18 cellular contexts compared by ENCODE assay signal in genomic region chr14:32697704-32698103, GRCh38.
A peak's percentile ranks its signal among the peaks of the same experiment; 100 is the strongest.
DNase-seq lines count a peak whose midpoint lies in the region; ATAC-seq and FAIRE-seq lines count a peak whose summit lies in the region.
"Had no signal": no experiment of that assay in that cellular context is flagged by ENCODE, and none has a peak within 500 bp of the region (broad histone marks: within the 10 kb centered on the region; RNA-seq: fewer than 3 reads in every experiment).

No MANE protein-coding gene starts in this region.

- DNase-seq in COLO829 (ENCODE audit: low spot score) (peak; percentile 43), RCC 7860 (ENCODE audit: low spot score) (peak; percentile 25), dermis microvascular lymphatic vessel endothelial cell (ENCODE audit: low read depth in 2 of 2) (peak; percentile 29 to 62), putamen (ENCODE audit: low spot score) (peak; percentile 67), pons (ENCODE audit: low spot score) (no peak), mucosa of gallbladder (ENCODE audit: low spot score) (no peak)
- DNase-seq: activated CD4-positive, alpha-beta T cell treated with anti-CD3 and anti-CD28 coated beads, Interleukin-2, amount 10 ng/mL, durations not matched to agents 24 days and 14 days; activated naive CD8-positive, alpha-beta T cell treated with anti-CD3 and anti-CD28 coated beads for 36 hours; activated T-cell treated with anti-CD3 and anti-CD28 coated beads, Interleukin-2, amount 50 U/mL, for 24 hours; DMS79 treated with DMSO at 0.1 percent for 48 hours; esophagus squamous epithelium; mesendoderm; MG63; NCI-H82 had no signal

- ATAC-seq in HG02884 (IDR thresholded peaks at IDR 0.05; ENCODE audit: unreplicated experiment) (no peak), GM19467 (IDR thresholded peaks at IDR 0.05; ENCODE audit: unreplicated experiment) (no peak)
- ATAC-seq: GM12878, Right ventricle myocardium inferior had no signal

- peak; percentile 85 for FAIRE-seq in RCC 7860 (lab: Jason Lieb, UNC)
- FAIRE-seq: GM12878 had no signal

Comparison
In these comparisons a context has a peak if more than half of its experiments do, and no peak if none do; other contexts are left out.
1. DNase-seq: peak in COLO829 (single experiment), RCC 7860 (single experiment), dermis microvascular lymphatic vessel endothelial cell (2 of 2) and putamen (single experiment); none in pons (single experiment) and mucosa of gallbladder (single experiment).